Comparison of ENCODE assay signal across 1 cellular context in genomic region chr5:141040763-141041426, GRCh38.
TF ChIP-seq lines count a peak whose summit lies in the region.

No MANE protein-coding gene starts in this region.

TF ChIP-seq in A549, 52 proteins besides CTCF, POLR2A, EP300 and RAD21:
- TF ChIP-seq BCL3 (IDR thresholded peaks at IDR 0.05): 0 out of 3 replicates have a peak, but pooled peaks have one; percentile 37
- TF ChIP-seq SREBF2 (IDR thresholded peaks at IDR 0.05): no peak
- TF ChIP-seq E2F6 (IDR thresholded peaks at IDR 0.05; ENCODE audit: borderline replicate concordance, low read depth): no peak
- no peak for TF ChIP-seq MAFK (IDR thresholded peaks at IDR 0.05; ENCODE audit: partially characterized antibody)
- peak; percentile 60; the same call in 1 of the 2 replicates for TF ChIP-seq MAX (IDR thresholded peaks at IDR 0.05)
- no peak for TF ChIP-seq PBX3 (IDR thresholded peaks at IDR 0.05)
- peak; percentile 87 for TF ChIP-seq HOXB13 (CRISPR knock-in tag; IDR thresholded peaks at IDR 0.05; ENCODE audit: low read depth)
- peak; percentile 9; the same call in 1 of the 2 replicates for TF ChIP-seq BHLHE40 (IDR thresholded peaks at IDR 0.05; ENCODE audit: low read depth, low read length)
- no peak for TF ChIP-seq JUNB (IDR thresholded peaks at IDR 0.05)
- peak; percentile 86 for TF ChIP-seq USF2 (IDR thresholded peaks at IDR 0.05)
- TF ChIP-seq HEYL (CRISPR knock-in tag; IDR thresholded peaks at IDR 0.05): 0 out of 2 replicates have a peak, but pooled peaks have one; percentile 35
- TF ChIP-seq REST (IDR thresholded peaks at IDR 0.05): peak; percentile 98
- TF ChIP-seq SMC3 (IDR thresholded peaks at IDR 0.05): peak; percentile 99
- peak; percentile 53; the same call in 1 of the 2 replicates for TF ChIP-seq ZSCAN20 (CRISPR knock-in tag; IDR thresholded peaks at IDR 0.05)
- TF ChIP-seq RCOR1 (IDR thresholded peaks at IDR 0.05; ENCODE audit: low read depth, low read length): no peak
- TF ChIP-seq HOXB5 (CRISPR knock-in tag; IDR thresholded peaks at IDR 0.05): 0 out of 2 replicates have a peak, but pooled peaks have one; percentile 62
- TF ChIP-seq HES2 (IDR thresholded peaks at IDR 0.05): no peak
- TF ChIP-seq RNF2 (IDR thresholded peaks at IDR 0.05; ENCODE audit: borderline replicate concordance, low read depth): no peak
- TF ChIP-seq EHF (CRISPR knock-in tag; IDR thresholded peaks at IDR 0.05): peak; percentile 69; the same call in 1 of the 2 replicates
- no peak for TF ChIP-seq CHD2 (IDR thresholded peaks at IDR 0.05; ENCODE audit: low read length, partially characterized antibody)
- peak; percentile 67; the same call in 1 of the 2 replicates for TF ChIP-seq ATOH8 (CRISPR knock-in tag; IDR thresholded peaks at IDR 0.05; ENCODE audit: low read depth)
- peak; percentile 91 for TF ChIP-seq EHMT2 (IDR thresholded peaks at IDR 0.05; ENCODE audit: low read depth)
- TF ChIP-seq FOSL2 (IDR thresholded peaks at IDR 0.05): no peak
- TF ChIP-seq FOSL2 (CRISPR knock-in tag; IDR thresholded peaks at IDR 0.05): peak; percentile 38; the same call in 1 of the 2 replicates
